Comparison of ENCODE assay signal across 17 cellular contexts in genomic region chr11:41413843-41414242, GRCh38. TPM values are rescaled to one million over a fixed set of nuclear protein-coding genes. Genes with fewer than 3 reads are reported as not detected.
DNase-seq lines count a peak whose midpoint lies in the region; ATAC-seq and TF ChIP-seq lines count a peak whose summit lies in the region.
"Had no signal": no experiment of that assay in that cellular context is flagged by ENCODE, and none has a peak within 500 bp of the region (broad histone marks: within the 10 kb centered on the region; RNA-seq: fewer than 3 reads in every experiment).

No MANE protein-coding gene starts in this region.

- peak overlapping the region; percentile 16; the same call in 1 of the 2 replicates for H3K27ac ChIP-seq in MM.1S (ENCODE audit: low read length)
- H3K27ac ChIP-seq in smooth muscle cell (ENCODE audit: low read depth) = no peak overlapping the region
- H3K27ac ChIP-seq: VCaP had no signal

- H3K9me3 ChIP-seq in MM.1S (replicated peaks; ENCODE audit: insufficient read depth, low read length) = no peaks in the 10 kb centered on the region
- H3K9me3 ChIP-seq in smooth muscle cell (replicated peaks; ENCODE audit: low read depth) = no peaks in the 10 kb centered on the region

- TF ChIP-seq CTCF in GM13977 (IDR thresholded peaks at IDR 0.05; ENCODE audit: extremely low read depth, insufficient read depth, missing control alignments) = no peak
- no peak for TF ChIP-seq CTCF in MM.1S (IDR thresholded peaks at IDR 0.05; ENCODE audit: low read length)
- TF ChIP-seq CTCF in smooth muscle cell (IDR thresholded peaks at IDR 0.05; ENCODE audit: borderline replicate concordance, insufficient read depth, poor library complexity, severe bottlenecking) = no peak

- H2AFZ ChIP-seq in MM.1S (ENCODE audit: low read length) = no peak overlapping the region
- H2AFZ ChIP-seq in smooth muscle cell (ENCODE audit: low read depth) = no peak overlapping the region

- H3K4me3 ChIP-seq in MM.1S (ENCODE audit: low read length) = no peak overlapping the region
- H3K4me3 ChIP-seq in smooth muscle cell = no peak overlapping the region

- H3K9ac ChIP-seq in MM.1S (ENCODE audit: low read length) (no peak overlapping the region), smooth muscle cell (ENCODE audit: low read depth) (no peak overlapping the region)

- 80% methylated on average over 3 of the region's 3 CpGs for WGBS in smooth muscle cell (ENCODE audit: low lambda C conversion rate)

- peak; percentile 31 for DNase-seq in GM13977 (ENCODE audit: low spot score)
- peak; percentile 88 for DNase-seq in MM.1S
- no peak for DNase-seq in COR-L47 (lab: John Stamatoyannopoulos, UW)
- no peak for DNase-seq in smooth muscle cell (lab: John Stamatoyannopoulos, UW; ENCODE audit: unreplicated experiment)
- DNase-seq in HK-2 (ENCODE audit: unreplicated experiment) = no peak
- DNase-seq: activated naive CD8-positive, alpha-beta T cell treated with anti-CD3 and anti-CD28 coated beads for 36 hours; central memory CD4-positive, alpha-beta T cell; DMS 273 treated with DMSO at 0.1 percent for 48 hours; NCI-H2081; stimulated activated CD4-positive, alpha-beta T cell treated with anti-CD3 and anti-CD28 coated beads, Interleukin-2, amount 100 ng/mL, for 24 hours; stimulated activated naive CD4-positive, alpha-beta T cell treated with Interleukin-2 at 50 U/mL for 16 hours had no signal

- H4K20me1 ChIP-seq in MM.1S (ENCODE audit: insufficient read depth, low read length) = no peaks in the 10 kb centered on the region
- no peaks in the 10 kb centered on the region for H4K20me1 ChIP-seq in smooth muscle cell (ENCODE audit: low read depth)

- H3F3A ChIP-seq in MM.1S (ENCODE audit: insufficient read depth, low read length) (peaks cover 7% of the 10 kb centered on the region; the same call in 1 of the 2 replicates), smooth muscle cell (ENCODE audit: low read depth) (no peaks in the 10 kb centered on the region)

- H3K36me3 ChIP-seq in MM.1S (replicated peaks; ENCODE audit: insufficient read depth, low read length) (no peaks in the 10 kb centered on the region), smooth muscle cell (ENCODE audit: low read depth) (no peaks in the 10 kb centered on the region)

- in situ Hi-C loops in GM13977 (cut with MboI; ENCODE audit: low pct_unique_long_range_greater_than_20kb, low sequenced_read_pairs, unreplicated experiment) = no loop called here

- ATAC-seq in GM21360 (IDR thresholded peaks at IDR 0.05; ENCODE audit: unreplicated experiment) (peak; percentile 93), HG02981 (IDR thresholded peaks at IDR 0.05; ENCODE audit: unreplicated experiment) (peak; percentile 82), GM18861 (IDR thresholded peaks at IDR 0.05; ENCODE audit: unreplicated experiment) (no peak)

- H3K9me2 ChIP-seq in MM.1S (replicated peaks; ENCODE audit: insufficient read depth, low read length) = no peaks in the 10 kb centered on the region

- H3K4me2 ChIP-seq in MM.1S (ENCODE audit: low read depth, low read length) (peak overlapping the region; percentile 46), smooth muscle cell (no peak overlapping the region)

- H3K27me3 ChIP-seq in MM.1S (replicated peaks; ENCODE audit: insufficient read depth, low read length) (peaks cover 12% of the 10 kb centered on the region; the same call in 1 of the 2 replicates), smooth muscle cell (ENCODE audit: low read depth) (no peaks in the 10 kb centered on the region)

- H3K79me2 ChIP-seq in MM.1S (ENCODE audit: low read length) (no peaks in the 10 kb centered on the region), smooth muscle cell (ENCODE audit: low read depth) (no peaks in the 10 kb centered on the region)

- H3K4me1 ChIP-seq in MM.1S (ENCODE audit: low read length) (peaks cover 18% of the 10 kb centered on the region), smooth muscle cell (ENCODE audit: low read depth) (no peaks in the 10 kb centered on the region)

RNA-seq across cellular contexts. Expression of gene LRRC4C, which starts 45.6 kb away (rescaled TPM):
- 7.3 and 9.1 TPM in 2 replicates for total RNA-seq in smooth muscle cell
- 8.0 and 10.1 TPM in 2 replicates for polyA plus RNA-seq in smooth muscle cell
- total RNA-seq: activated naive CD8-positive, alpha-beta T cell treated with anti-CD3 and anti-CD28 coated beads for 36 hours; pulmonary artery endothelial cell; SK-MEL-5 had no signal

Comparison
In these comparisons a context has a peak if more than half of its experiments do, and no peak if none do; other contexts are left out.
1. DNase-seq: peak in GM13977 (single experiment) and MM.1S (single experiment); none in COR-L47 (single experiment), smooth muscle cell (single experiment) and HK-2 (single experiment).